Comparison of ENCODE assay signal across 12 cellular contexts in the genomic region with DNA sequence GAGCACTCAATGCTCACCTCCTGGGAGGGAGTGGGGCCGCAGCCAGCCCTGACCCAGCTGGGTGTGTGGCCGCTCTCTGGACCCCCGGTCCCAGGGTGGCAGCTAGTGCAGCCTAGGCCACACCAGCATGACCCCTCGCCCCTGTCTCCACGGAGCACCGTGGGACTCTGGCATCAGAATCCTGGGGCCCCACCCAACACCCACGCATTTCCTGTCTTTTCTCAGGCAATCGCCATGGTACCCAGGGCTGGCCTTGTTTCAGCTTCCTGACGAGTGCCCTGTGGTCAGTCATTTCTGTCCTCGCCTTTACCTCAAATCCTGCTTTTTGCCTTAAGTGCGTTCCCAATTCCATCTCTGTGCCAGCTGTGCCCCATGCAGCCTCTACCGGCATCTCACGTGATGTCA. TPM values are rescaled to one million over a fixed set of nuclear protein-coding genes. Genes with fewer than 3 reads are reported as not detected.
DNase-seq lines count a peak whose midpoint lies in the region; ATAC-seq, FAIRE-seq and TF ChIP-seq lines count a peak whose summit lies in the region.
"Had no signal": no experiment of that assay in that cellular context is flagged by ENCODE, and none has a peak within 500 bp of the region (broad histone marks: within the 10 kb centered on the region; RNA-seq: fewer than 3 reads in every experiment).

No MANE protein-coding gene starts in this region.

- H3K27ac ChIP-seq in kidney (ENCODE audit: low read depth in 2 of 2, low read length in 2 of 2) (peak overlapping the region; percentile 34 to 69), aorta (ENCODE audit: low read depth in 1 of 2, low read length in 2 of 2) (no peak overlapping the region)

- H3K4me3 ChIP-seq in adipocyte (ENCODE audit: low read length): no peak overlapping the region
- H3K4me3 ChIP-seq in kidney (ENCODE audit: low read length in 2 of 2): no peak overlapping the region
- no peak overlapping the region for H3K4me3 ChIP-seq in aorta (ENCODE audit: low read length in 2 of 2)

- H3K27me3 ChIP-seq in adipocyte (replicated peaks; ENCODE audit: control insufficient read depth, insufficient read depth, low read length) (no peaks in the 10 kb centered on the region), aorta (ENCODE audit: control insufficient read depth in 1 of 2, insufficient read depth in 2 of 2, low read length in 1 of 2) (no peaks in the 10 kb centered on the region)

- 45 to 46% methylated on average over 13 of the region's 13 CpGs for whole genome bisulfite sequencing in aorta, 2 donors

- H3K9me3 ChIP-seq in adipocyte (ENCODE audit: control insufficient read depth, low read length): no peaks in the 10 kb centered on the region
- no peaks in the 10 kb centered on the region for H3K9me3 ChIP-seq in kidney (ENCODE audit: control insufficient read depth in 1 of 2, low read length in 2 of 2)
- no peaks in the 10 kb centered on the region for H3K9me3 ChIP-seq in aorta (ENCODE audit: control insufficient read depth, low read length)

- no peak for TF ChIP-seq CTCF in kidney (IDR thresholded peaks at IDR 0.05; ENCODE audit: borderline replicate concordance, extremely low read depth, insufficient read depth)

- intact Hi-C loops in kidney (cut with DNase I): no loop called here
- intact Hi-C loops in aorta (cut with DNase I): no loop called here

- FAIRE-seq in kidney (lab: Jason Lieb, UNC) (no peak), frontal cortex (lab: Jason Lieb, UNC) (no peak)

- no peak overlapping the region for H3K9ac ChIP-seq in adipocyte (ENCODE audit: low read length)
- H3K9ac ChIP-seq in kidney (ENCODE audit: low read length in 2 of 2): no peak overlapping the region

- DNase-seq in stimulated activated CD4-positive, alpha-beta T cell treated with anti-CD3 and anti-CD28 coated beads, Interleukin-15, amount 100 ng/mL, for 24 hours: peak; percentile 32
- DNase-seq in stimulated activated CD4-positive, alpha-beta T cell treated with anti-CD3 and anti-CD28 coated beads, Interleukin-4, amount 100 ng/mL, for 1 hour: no peak
- DNase-seq in adipocyte (ENCODE audit: low read depth) (peak; percentile 55), kidney (peak; percentile 82), aorta (peak in 1 of 2 donors; percentile 73), NCI-H510A treated with DMSO at 0.1 percent for 48 hours (lab: John Stamatoyannopoulos, UW) (no peak), frontal cortex (ENCODE audit: low spot score in 2 of 2) (no peak)
- no peak for DNase-seq in stimulated activated CD4-positive, alpha-beta T cell treated with anti-CD3 and anti-CD28 coated beads, Interleukin-4, amount 100 ng/mL, for 24 hours
- DNase-seq: activated naive CD8-positive, alpha-beta T cell treated with anti-CD3 and anti-CD28 coated beads, Interleukin-2, amount 10 ng/mL, durations not matched to agents 7 days and 5 days; CD8-positive, alpha-beta memory T cell; NCI-H82; nephron progenitor cell had no signal

- H3K36me3 ChIP-seq in adipocyte (ENCODE audit: control insufficient read depth, insufficient read depth, low read length, severe bottlenecking) (no peaks in the 10 kb centered on the region), kidney (ENCODE audit: control insufficient read depth in 1 of 2, insufficient read depth in 2 of 2, low read length in 2 of 2) (no peaks in the 10 kb centered on the region), aorta (ENCODE audit: control insufficient read depth in 1 of 2, insufficient read depth in 2 of 2, low read length in 1 of 2) (no peaks in the 10 kb centered on the region)

- H3K4me1 ChIP-seq in adipocyte (ENCODE audit: control insufficient read depth, insufficient read depth, low read length): peaks cover 4% of the 10 kb centered on the region
- peaks cover 11 to 43% of the 10 kb centered on the region in 2 donors for H3K4me1 ChIP-seq in kidney (ENCODE audit: control insufficient read depth in 1 of 2, insufficient read depth in 1 of 2, low read depth in 1 of 2, low read length in 2 of 2)
- H3K4me1 ChIP-seq in aorta (ENCODE audit: control insufficient read depth in 1 of 2, insufficient read depth in 2 of 2, low read length in 2 of 2): no peaks in the 10 kb centered on the region

- ATAC-seq in aorta (ENCODE audit: low FRiP score): peak; percentile 8

RNA-seq across cellular contexts. Expression of a gene that starts 15.9 kb away (rescaled TPM):
- total RNA-seq in kidney: 83.9 TPM
- polyA plus RNA-seq in kidney (ENCODE audit: insufficient read depth, low read depth, low replicate concordance): 35.7 TPM
- 10 to 100 TPM; 71.3 to 98.5 TPM for total RNA-seq in aorta
- 100 to 1,000 TPM in 1 of 2 donors, 10 to 100 TPM in 1; 17.2 to 140 TPM for polyA plus RNA-seq in aorta
- 73.0 TPM for total RNA-seq in frontal cortex

RNA-seq across cellular contexts. Expression of a gene that starts 29.7 kb away (rescaled TPM):
- total RNA-seq in kidney (34.1 TPM), aorta (10 to 100 TPM; 25.2 to 44.3 TPM), frontal cortex (60.7 TPM)
- polyA plus RNA-seq in kidney (ENCODE audit: insufficient read depth, low read depth, low replicate concordance) (19.3 TPM), aorta (10 to 100 TPM in 1 of 2 donors, 1 to 10 TPM in 1; 7.1 to 34.1 TPM)

Comparison
In these comparisons a context has a peak if more than half of its experiments do, and no peak if none do; other contexts are left out.
1. DNase-seq: peak in stimulated activated CD4-positive, alpha-beta T cell treated with anti-CD3 and anti-CD28 coated beads, Interleukin-15, amount 100 ng/mL, for 24 hours (single experiment), adipocyte (single experiment) and kidney (single experiment); none in stimulated activated CD4-positive, alpha-beta T cell treated with anti-CD3 and anti-CD28 coated beads, Interleukin-4, amount 100 ng/mL, for 1 hour (single experiment), NCI-H510A treated with DMSO at 0.1 percent for 48 hours (single experiment), stimulated activated CD4-positive, alpha-beta T cell treated with anti-CD3 and anti-CD28 coated beads, Interleukin-4, amount 100 ng/mL, for 24 hours (single experiment) and frontal cortex (0 of 2).
2. H3K27ac ChIP-seq: peak in kidney (2 of 2); none in aorta (0 of 2).